ENCODE assay signal across 29 cellular contexts in the genomic region with DNA sequence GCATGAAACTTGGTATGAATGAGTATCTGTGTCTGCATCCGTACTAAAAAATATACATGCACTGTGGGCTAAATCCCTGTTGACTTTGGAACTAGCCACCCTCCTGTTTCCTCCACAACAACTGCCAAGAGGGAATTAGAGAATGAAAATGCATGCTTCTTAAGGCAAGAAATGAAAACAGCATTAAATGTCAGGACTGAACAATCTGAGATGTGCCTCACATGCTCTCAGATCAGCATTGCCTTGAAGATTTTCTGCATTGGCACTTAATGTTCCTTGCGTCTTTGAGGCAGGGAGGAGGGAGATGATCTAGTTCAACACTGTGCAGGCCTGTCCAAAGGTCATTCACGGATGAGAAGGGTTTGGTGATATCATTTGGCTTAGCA. TPM values are rescaled to one million over a fixed set of nuclear protein-coding genes. Genes with fewer than 3 reads are reported as not detected.
A peak's percentile ranks its signal among the peaks of the same experiment; 100 is the strongest.
DNase-seq lines count a peak whose midpoint lies in the region; ATAC-seq and TF ChIP-seq lines count a peak whose summit lies in the region.
"Had no signal": no experiment of that assay in that cellular context is flagged by ENCODE, and none has a peak within 500 bp of the region (broad histone marks: within the 10 kb centered on the region; RNA-seq: fewer than 3 reads in every experiment).

No MANE protein-coding gene starts in this region.

- H3K9me3 ChIP-seq in SK-N-SH (no peaks in the 10 kb centered on the region), osteoblast (ENCODE audit: low read depth, low read length) (no peaks in the 10 kb centered on the region)
- H3K9me3 ChIP-seq: ascending aorta, pancreas, sigmoid colon, testis had no signal

- H3K9me2 ChIP-seq in SK-N-SH = no peaks in the 10 kb centered on the region

- no peak for TF ChIP-seq EP300 in SK-N-SH (IDR thresholded peaks at IDR 0.05; ENCODE audit: borderline replicate concordance in 1 of 2, low read depth in 1 of 2, low read length in 1 of 2)

- H3K79me2 ChIP-seq in SK-N-SH (ENCODE audit: insufficient read depth) (no peaks in the 10 kb centered on the region), osteoblast (ENCODE audit: insufficient read depth, low read length) (no peaks in the 10 kb centered on the region)

- POLR2A ChIA-PET in SK-N-SH (lab: Yijun Ruan, JAX) = no interaction called here

- H3K36me3 ChIP-seq in SK-N-SH (replicated peaks in 1 of 2; ENCODE audit: control insufficient read depth in 1 of 2, insufficient read depth in 2 of 2, low read length in 1 of 2) = no peaks in the 10 kb centered on the region
- H3K36me3 ChIP-seq in osteoblast (ENCODE audit: insufficient read depth, low read length) = no peaks in the 10 kb centered on the region
- H3K36me3 ChIP-seq: ascending aorta, pancreas, sigmoid colon had no signal

- H3F3A ChIP-seq in SK-N-SH (replicated peaks; ENCODE audit: insufficient read depth) = no peaks in the 10 kb centered on the region

- H3K27me3 ChIP-seq in SK-N-SH (ENCODE audit: insufficient read depth) = peaks cover 31% of the 10 kb centered on the region
- H3K27me3 ChIP-seq in osteoblast (ENCODE audit: insufficient read depth, low read length) = peaks cover 21% of the 10 kb centered on the region
- H3K27me3 ChIP-seq: ascending aorta, pancreas, sigmoid colon, testis had no signal

- WGBS in SK-N-SH (ENCODE audit: low lambda C conversion rate) = 38% methylated on average over 3 of the region's 3 CpGs

- no peak overlapping the region for H3K9ac ChIP-seq in SK-N-SH

- CTCF ChIA-PET in SK-N-SH (lab: Yijun Ruan, JAX) = interaction anchor here (2.1 kb wide), 2 partner anchors 17 to 48 kb away, joined by 5 to 7 read pairs; no protein-coding TSS in a partner anchor

- no peaks in the 10 kb centered on the region for H3K4me1 ChIP-seq in SK-N-SH (ENCODE audit: control insufficient read depth in 1 of 2, insufficient read depth in 2 of 2, low read depth in 1 of 2, low read length in 1 of 2)
- H3K4me1 ChIP-seq in osteoblast (ENCODE audit: insufficient read depth, low read length) = peaks cover 9% of the 10 kb centered on the region
- H3K4me1 ChIP-seq: pancreas had no signal

- no peak for TF ChIP-seq RAD21 in SK-N-SH (IDR thresholded peaks at IDR 0.05; ENCODE audit: low read length)

- H3K27ac ChIP-seq in SK-N-SH (ENCODE audit: low read depth in 2 of 2, low read length in 1 of 2) (no peak overlapping the region), osteoblast (ENCODE audit: low read depth, low read length) (no peak overlapping the region)
- H3K27ac ChIP-seq: 22Rv1, ascending aorta, pancreas, sigmoid colon, testis had no signal

- H3K4me3 ChIP-seq in SK-N-SH (ENCODE audit: low read depth in 2 of 2, low read length in 1 of 2) (no peak overlapping the region), osteoblast (ENCODE audit: insufficient read depth, low read length) (no peak overlapping the region)
- H3K4me3 ChIP-seq: ascending aorta, pancreas, sigmoid colon, testis had no signal

- TF ChIP-seq CTCF in SK-N-SH (IDR thresholded peaks at IDR 0.05) (no peak), osteoblast (IDR thresholded peaks at IDR 0.05; ENCODE audit: extremely low read depth, low read depth, low read length) (no peak)

- peak; percentile 52 for ATAC-seq in SK-N-SH treated with all-trans-retinoic acid at 6 μM for 48 hours
- ATAC-seq in GM21825 (IDR thresholded peaks at IDR 0.05; ENCODE audit: unreplicated experiment) = no peak
- no peak for ATAC-seq in HG03469 (IDR thresholded peaks at IDR 0.05; ENCODE audit: unreplicated experiment)
- ATAC-seq: activated CD8-positive, alpha-beta memory T cell treated with anti-CD3 and anti-CD28 coated beads, Interleukin-2, amount 10 ng/mL, durations not matched to agents 7 days and 5 days; CD8-positive, alpha-beta T cell; esophagus mucosa; pancreas had no signal

- H3K4me2 ChIP-seq in SK-N-SH (no peak overlapping the region), osteoblast (ENCODE audit: insufficient read depth, low read length) (peak overlapping the region; percentile 31)

- H2AFZ ChIP-seq in SK-N-SH (ENCODE audit: low read depth) = no peak overlapping the region
- peak overlapping the region; percentile 21 for H2AFZ ChIP-seq in osteoblast (ENCODE audit: low read length)

- DNase-seq in SK-N-SH (no peak), fibroblast of gingiva (ENCODE audit: low read depth) (peak; percentile 74), osteoblast (ENCODE audit: insufficient read length, low spot score, missing footprints) (peak; percentile 86), Kasumi-1 (lab: John Stamatoyannopoulos, UW) (no peak), NCI-H146 treated with DMSO at 0.1 percent for 48 hours (lab: John Stamatoyannopoulos, UW; ENCODE audit: unreplicated experiment) (no peak)
- DNase-seq: activated CD4-positive, alpha-beta T cell treated with anti-CD3 and anti-CD28 coated beads for 4 hours; activated CD8-positive, alpha-beta memory T cell treated with anti-CD3 and anti-CD28 coated beads, Interleukin-2, amount 10 ng/mL, durations not matched to agents 7 days and 5 days; activated naive CD4-positive, alpha-beta T cell treated with anti-CD3 and anti-CD28 coated beads, Interleukin-2, amount 50 U/mL, for 16 hours; AML-193; CD8-positive, alpha-beta T cell; effector memory CD4-positive, alpha-beta T cell; KBM-7; mammary epithelial cell; NCI-H1694 treated with DMSO at 0.1 percent for 48 hours; NCI-H82; OCI-M1; pancreas; SHP77 treated with DMSO at 0.1 percent for 48 hours; sigmoid colon; stimulated activated CD4-positive, alpha-beta T cell treated with anti-CD3 and anti-CD28 coated beads, Interleukin-1b, Interleukin-23, amount 100 ng/mL, for 48 hours; T-helper 1 cell; testis had no signal

- H4K20me1 ChIP-seq in SK-N-SH (ENCODE audit: insufficient read depth) = no peaks in the 10 kb centered on the region
- no peaks in the 10 kb centered on the region for H4K20me1 ChIP-seq in osteoblast (ENCODE audit: insufficient read depth, low read length)

TF ChIP-seq in SK-N-SH treated with all-trans-retinoic acid at 6 μM for 48 hours, 23 proteins besides CTCF, POLR2A, EP300 and RAD21 (continues in another document):
- TF ChIP-seq PATZ1 (CRISPR knock-in tag; IDR thresholded peaks at IDR 0.05; ENCODE audit: borderline replicate concordance) (no peak), ISL1 (CRISPR knock-in tag; IDR thresholded peaks at IDR 0.05) (no peak)

TF ChIP-seq in SK-N-SH, 30 proteins besides CTCF, POLR2A, EP300 and RAD21:
- TF ChIP-seq MXI1 (IDR thresholded peaks at IDR 0.05; ENCODE audit: low read depth, low read length) (no peak), RXRA (IDR thresholded peaks at IDR 0.05; ENCODE audit: borderline replicate concordance, low read depth) (no peak), ELF1 (IDR thresholded peaks at IDR 0.05) (no peak), SMC3 (IDR thresholded peaks at IDR 0.05; ENCODE audit: low read depth, low read length) (no peak)

RNA-seq across cellular contexts. Expression of gene RIN2, which starts 47.7 kb away (rescaled TPM):
- 6.3 and 6.8 TPM in 2 replicates for polyA plus RNA-seq in SK-N-SH (2012; rRNA removed)
- polyA plus RNA-seq in SK-N-SH (2012; cell fraction: cytosol; rRNA removed) = 4.6 and 6.0 TPM in 2 replicates
- 8.6 and 11.2 TPM in 2 replicates for polyA plus RNA-seq in SK-N-SH (2012; cell fraction: nucleus; rRNA removed)
- total RNA-seq in osteoblast = 55.7 and 63.6 TPM in 2 replicates
- total RNA-seq: activated CD8-positive, alpha-beta memory T cell treated with anti-CD3 and anti-CD28 coated beads, Interleukin-2, amount 10 ng/mL, durations not matched to agents 7 days and 5 days; activated T-helper 1 cell treated with anti-CD3 and anti-CD28 coated beads, Interleukin-12 subunit alpha, Interleukin-12 subunit beta, Interleukin-2, Interleukin-4 antibody, amounts not matched to agents 30 ng/mL and 10 ng/mL and 1 ng/mL, durations not matched to agents 14 hours and 24 hours and 36 hours; CD8-positive, alpha-beta T cell had no signal

Comparison
In these comparisons a context has a peak if more than half of its experiments do, and no peak if none do; other contexts are left out.
1. DNase-seq: peak in fibroblast of gingiva (single experiment) and osteoblast (single experiment); none in SK-N-SH (single experiment), Kasumi-1 (0 of 2) and NCI-H146 treated with DMSO at 0.1 percent for 48 hours (single experiment).